Comparison of ENCODE assay signal across 8 cellular contexts in the genomic region with DNA sequence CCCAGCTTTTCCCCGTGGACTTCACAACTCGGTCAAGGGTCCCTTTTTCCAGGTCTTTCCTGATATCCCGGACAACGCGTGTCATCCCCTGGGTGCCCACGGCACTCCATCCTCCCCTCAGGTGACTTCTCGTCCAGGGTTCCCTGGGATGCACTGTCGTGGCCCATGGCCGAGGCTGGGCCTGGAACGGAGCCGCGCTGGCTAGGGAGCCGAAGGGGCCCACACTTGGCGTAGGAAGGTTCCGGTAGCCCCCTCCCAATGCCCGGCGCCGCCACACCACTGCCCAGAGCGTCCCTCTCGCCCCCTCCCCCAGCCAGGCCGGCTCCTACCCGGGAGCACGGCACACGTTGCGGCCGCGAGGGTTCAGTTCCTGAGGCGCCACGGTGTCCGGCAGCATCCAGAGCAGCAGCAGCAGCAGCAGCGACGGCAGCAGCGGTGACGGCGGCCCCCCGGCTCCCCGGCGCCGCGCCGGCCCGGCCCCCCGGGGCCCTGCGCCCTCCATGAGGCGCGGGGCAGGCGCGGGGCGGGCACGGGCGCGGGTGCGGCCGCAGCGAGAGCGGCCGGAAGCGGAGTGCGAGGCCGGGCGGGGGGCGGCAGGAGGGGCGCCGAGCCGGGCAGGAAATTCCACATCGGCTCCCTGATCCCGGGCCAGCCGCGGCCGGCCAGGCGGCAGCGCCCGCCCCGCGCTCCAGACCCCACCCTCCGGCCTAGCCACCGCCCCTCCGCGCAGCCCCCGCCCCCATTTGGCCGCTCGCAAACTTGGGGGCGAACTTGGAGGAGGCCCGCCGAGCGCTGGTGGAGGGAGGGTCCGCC. TPM values are rescaled to one million over a fixed set of nuclear protein-coding genes. Genes with fewer than 3 reads are reported as not detected.
DNase-seq lines count a peak whose midpoint lies in the region; ATAC-seq and TF ChIP-seq lines count a peak whose summit lies in the region.

A gene with protein sequence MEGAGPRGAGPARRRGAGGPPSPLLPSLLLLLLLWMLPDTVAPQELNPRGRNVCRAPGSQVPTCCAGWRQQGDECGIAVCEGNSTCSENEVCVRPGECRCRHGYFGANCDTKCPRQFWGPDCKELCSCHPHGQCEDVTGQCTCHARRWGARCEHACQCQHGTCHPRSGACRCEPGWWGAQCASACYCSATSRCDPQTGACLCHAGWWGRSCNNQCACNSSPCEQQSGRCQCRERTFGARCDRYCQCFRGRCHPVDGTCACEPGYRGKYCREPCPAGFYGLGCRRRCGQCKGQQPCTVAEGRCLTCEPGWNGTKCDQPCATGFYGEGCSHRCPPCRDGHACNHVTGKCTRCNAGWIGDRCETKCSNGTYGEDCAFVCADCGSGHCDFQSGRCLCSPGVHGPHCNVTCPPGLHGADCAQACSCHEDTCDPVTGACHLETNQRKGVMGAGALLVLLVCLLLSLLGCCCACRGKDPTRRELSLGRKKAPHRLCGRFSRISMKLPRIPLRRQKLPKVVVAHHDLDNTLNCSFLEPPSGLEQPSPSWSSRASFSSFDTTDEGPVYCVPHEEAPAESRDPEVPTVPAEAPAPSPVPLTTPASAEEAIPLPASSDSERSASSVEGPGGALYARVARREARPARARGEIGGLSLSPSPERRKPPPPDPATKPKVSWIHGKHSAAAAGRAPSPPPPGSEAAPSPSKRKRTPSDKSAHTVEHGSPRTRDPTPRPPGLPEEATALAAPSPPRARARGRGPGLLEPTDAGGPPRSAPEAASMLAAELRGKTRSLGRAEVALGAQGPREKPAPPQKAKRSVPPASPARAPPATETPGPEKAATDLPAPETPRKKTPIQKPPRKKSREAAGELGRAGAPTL (minus strand): TSS at position 573 of the 813 bp plus-strand sequence. CDS start 71 bp downstream, at position 502.

- peak within 1 kb of the TSS; percentile 97 for H3K4me3 ChIP-seq in SJCRH30

- no peaks in the 10 kb centered on the region for H3K27me3 ChIP-seq in SJCRH30

- H3K4me3 Mint-ChIP-seq in natural killer cell, result peak within 1 kb of the TSS; percentile 85

- H3K4me1 Mint-ChIP-seq in natural killer cell, result peaks cover 11 to 33% of the 10 kb centered on the region in 2 donors

- H3K9ac ChIP-seq in ES-I3 (ENCODE audit: low read depth, low read length), result peak within 1 kb of the TSS; percentile 77

- H3K36me3 ChIP-seq in ES-I3 (ENCODE audit: insufficient read depth, low read length) (no peaks in the 10 kb centered on the region), SJCRH30 (no peaks in the 10 kb centered on the region)

- no peak for TF ChIP-seq CTCF in natural killer cell (IDR thresholded peaks at IDR 0.05)

- no peaks in the 10 kb centered on the region for H3K9me3 ChIP-seq in ES-I3 (ENCODE audit: control insufficient read depth, insufficient read depth, low read length)
- no peaks in the 10 kb centered on the region for H3K9me3 ChIP-seq in SJCRH30 (replicated peaks)

- H3K27me3 Mint-ChIP-seq in natural killer cell (ENCODE audit: low read depth in 2 of 2), result peaks cover 36 to 40% of the 10 kb centered on the region in 2 donors

- intact Hi-C loops in natural killer cell (cut with micrococcal nuclease), result no loop called here

- no peaks in the 10 kb centered on the region for H3K36me3 Mint-ChIP-seq in natural killer cell

- DNase-seq in SJCRH30 (peak; percentile 60 to 65), fibroblast of gingiva (ENCODE audit: low read depth) (peak; percentile 68), natural killer cell (no peak), NCI-H1694 (lab: John Stamatoyannopoulos, UW) (no peak), SW 1271 (lab: John Stamatoyannopoulos, UW) (no peak)
- DNase-seq in stimulated activated naive CD4-positive, alpha-beta T cell (lab: John Stamatoyannopoulos, UW), result no peak
- DNase-seq in activated CD4-positive, CD25-positive, alpha-beta regulatory T cell treated with anti-CD3 and anti-CD28 coated beads, Interleukin-2, amount 50 U/mL, for 72 hours, result no peak

- ATAC-seq in natural killer cell, result peak in 2 of 3 donors; percentile 58 to 61

- H3K4me1 ChIP-seq in ES-I3 (ENCODE audit: insufficient read depth, low read length) (peaks cover 11% of the 10 kb centered on the region; the same call in 1 of the 2 replicates), SJCRH30 (no peaks in the 10 kb centered on the region; the same call in 1 of the 2 replicates)

- peak within 1 kb of the TSS in 1 of 2 donors; percentile 36 for H3K27ac Mint-ChIP-seq in natural killer cell

- H3K27ac ChIP-seq in SJCRH30, result peak within 1 kb of the TSS; percentile 16; the same call in 1 of the 2 replicates

- no peaks in the 10 kb centered on the region for H3K9me3 Mint-ChIP-seq in natural killer cell

RNA-seq across cellular contexts. Expression of the gene that starts here (rescaled TPM):
- total RNA-seq in SJCRH30 (2014; rRNA removed; shearing (Covaris generic)), result 10.6 and 12.9 TPM in 2 replicates
- total RNA-seq in natural killer cell, result 1 to 10 TPM; 1.8 to 3.5 (median 2.9) TPM

Comparison
In these comparisons a context has a peak if more than half of its experiments do, and no peak if none do; other contexts are left out.
1. DNase-seq: peak in SJCRH30 (2 of 2) and fibroblast of gingiva (single experiment); none in natural killer cell (single experiment), NCI-H1694 (single experiment), stimulated activated naive CD4-positive, alpha-beta T cell (0 of 6), activated CD4-positive, CD25-positive, alpha-beta regulatory T cell treated with anti-CD3 and anti-CD28 coated beads, Interleukin-2, amount 50 U/mL, for 72 hours (single experiment) and SW 1271 (0 of 2).